ENCODE assay signal across 9 cellular contexts in the genomic region with DNA sequence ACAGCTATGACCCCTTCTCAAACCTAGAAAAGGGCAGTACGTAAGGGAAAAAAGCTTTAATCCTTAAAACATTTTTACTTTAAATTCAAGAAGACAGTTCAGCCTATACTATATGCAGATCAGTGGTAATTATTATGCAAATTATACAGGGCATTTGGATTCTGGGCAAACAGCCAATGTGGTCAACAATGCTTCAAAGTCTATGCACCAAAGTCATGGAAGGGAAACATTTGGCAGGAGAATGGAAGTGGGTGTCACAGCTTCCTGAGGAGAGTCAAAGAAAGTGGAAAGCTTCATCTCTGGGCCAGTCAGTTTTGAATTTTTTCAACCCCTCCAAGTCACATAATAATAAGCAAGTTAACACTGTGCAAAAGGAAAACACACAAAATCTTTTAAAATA.
DNase-seq lines count a peak whose midpoint lies in the region; ATAC-seq and TF ChIP-seq lines count a peak whose summit lies in the region.
"Had no signal": no experiment of that assay in that cellular context is flagged by ENCODE, and none has a peak within 500 bp of the region (broad histone marks: within the 10 kb centered on the region; RNA-seq: fewer than 3 reads in every experiment).

No MANE protein-coding gene starts in this region.

- H3K27ac Mint-ChIP-seq in Calu3 (ENCODE audit: unreplicated experiment) (no peak overlapping the region), CD14-positive monocyte (no peak overlapping the region)
- H3K27ac Mint-ChIP-seq in activated T-cell treated with anti-CD3 and anti-CD28 coated beads, Interleukin-2, amount 50 U/mL, for 72 hours, result no peak overlapping the region

- H3K36me3 Mint-ChIP-seq in Calu3 (ENCODE audit: insufficient read depth, unreplicated experiment) (no peaks in the 10 kb centered on the region), CD14-positive monocyte (peaks cover 42 to 53% of the 10 kb centered on the region in 2 donors)
- peaks cover 1 to 4% of the 10 kb centered on the region in 2 donors for H3K36me3 Mint-ChIP-seq in activated T-cell treated with anti-CD3 and anti-CD28 coated beads, Interleukin-2, amount 50 U/mL, for 72 hours (ENCODE audit: insufficient read depth in 2 of 2)

- no peaks in the 10 kb centered on the region for H3K9me3 ChIP-seq in adipocyte (ENCODE audit: control insufficient read depth, low read length)

- no peaks in the 10 kb centered on the region for H3K27me3 ChIP-seq in adipocyte (replicated peaks; ENCODE audit: control insufficient read depth, insufficient read depth, low read length)

- H3K4me1 ChIP-seq in adipocyte (ENCODE audit: control insufficient read depth, insufficient read depth, low read length), result no peaks in the 10 kb centered on the region

- H3K9me3 Mint-ChIP-seq in Calu3 (ENCODE audit: low read depth, unreplicated experiment) (no peaks in the 10 kb centered on the region), CD14-positive monocyte (no peaks in the 10 kb centered on the region)
- no peaks in the 10 kb centered on the region for H3K9me3 Mint-ChIP-seq in activated T-cell treated with anti-CD3 and anti-CD28 coated beads, Interleukin-2, amount 50 U/mL, for 72 hours

- H3K27me3 Mint-ChIP-seq in Calu3 (ENCODE audit: unreplicated experiment), result no peaks in the 10 kb centered on the region
- no peaks in the 10 kb centered on the region for H3K27me3 Mint-ChIP-seq in activated T-cell treated with anti-CD3 and anti-CD28 coated beads, Interleukin-2, amount 50 U/mL, for 72 hours (ENCODE audit: low read depth)
- H3K27me3 Mint-ChIP-seq in CD14-positive monocyte (ENCODE audit: low read depth in 3 of 3), result no peaks in the 10 kb centered on the region

- DNase-seq in Calu3, result peak; percentile 6
- peak; percentile 16 to 25 for DNase-seq in Kasumi-1 (lab: John Stamatoyannopoulos, UW)
- peak; percentile 36 for DNase-seq in adipocyte (ENCODE audit: low read depth)
- peak; percentile 74 for DNase-seq in inferior parietal cortex (ENCODE audit: extremely low spot score)
- no peak for DNase-seq in activated T-cell treated with anti-CD3 and anti-CD28 coated beads, Interleukin-2, amount 50 U/mL, for 72 hours
- no peak for DNase-seq in CD14-positive monocyte (ENCODE audit: low spot score)
- no peak for DNase-seq in activated T-cell treated with anti-CD3 and anti-CD28 coated beads, Interleukin-2, amount 50 U/mL, for 1 hour
- no peak for DNase-seq in activated naive CD4-positive, alpha-beta T cell treated with Interleukin-2 at 50 U/mL for 16 hours
- DNase-seq: DND-41 had no signal

- ATAC-seq in activated T-cell treated with anti-CD3 and anti-CD28 coated beads, Interleukin-2, amount 50 U/mL, for 72 hours (replicated peaks in 1 of 2), result no peak

- H3K36me3 ChIP-seq in adipocyte (ENCODE audit: control insufficient read depth, insufficient read depth, low read length, severe bottlenecking), result peaks cover 10% of the 10 kb centered on the region

- TF ChIP-seq CTCF in Calu3 (IDR thresholded peaks at IDR 0.05; ENCODE audit: unreplicated experiment) (no peak), CD14-positive monocyte (IDR thresholded peaks at IDR 0.05) (no peak)

- CTCF ChIA-PET in Calu3 (lab: Charles Lee), result interaction anchor here (0.7 kb wide), 2 partner anchors 57 to 111 kb away, joined by 3 to 11 read pairs; no protein-coding TSS in a partner anchor

- no peak overlapping the region for H3K4me3 ChIP-seq in adipocyte (ENCODE audit: low read length)

- no peak overlapping the region for H3K9ac ChIP-seq in adipocyte (ENCODE audit: low read length)

- H3K4me1 Mint-ChIP-seq in Calu3 (ENCODE audit: low read depth, unreplicated experiment), result no peaks in the 10 kb centered on the region
- H3K4me1 Mint-ChIP-seq in activated T-cell treated with anti-CD3 and anti-CD28 coated beads, Interleukin-2, amount 50 U/mL, for 72 hours (ENCODE audit: low read depth), result peaks cover 11% of the 10 kb centered on the region
- peaks cover 2% of the 10 kb centered on the region for H3K4me1 Mint-ChIP-seq in CD14-positive monocyte

- no TSS peak for BruUV-seq in Calu3 (replicated peaks; lab: Mats Ljungman, UMichigan)

- intact Hi-C loops in Calu3 (cut with micrococcal nuclease; ENCODE audit: unreplicated experiment) (no loop called here), CD14-positive monocyte (cut with micrococcal nuclease) (no loop called here)

- H3K4me3 Mint-ChIP-seq in Calu3 (ENCODE audit: low read depth, unreplicated experiment) (no peak overlapping the region), CD14-positive monocyte (no peak overlapping the region)
- H3K4me3 Mint-ChIP-seq in activated T-cell treated with anti-CD3 and anti-CD28 coated beads, Interleukin-2, amount 50 U/mL, for 72 hours, result no peak overlapping the region

Comparison
In these comparisons a context has a peak if more than half of its experiments do, and no peak if none do; other contexts are left out.
1. DNase-seq: peak in Calu3 (single experiment), Kasumi-1 (2 of 2), adipocyte (single experiment) and inferior parietal cortex (single experiment); none in activated T-cell treated with anti-CD3 and anti-CD28 coated beads, Interleukin-2, amount 50 U/mL, for 72 hours (0 of 2), CD14-positive monocyte (single experiment), activated T-cell treated with anti-CD3 and anti-CD28 coated beads, Interleukin-2, amount 50 U/mL, for 1 hour (single experiment) and activated naive CD4-positive, alpha-beta T cell treated with Interleukin-2 at 50 U/mL for 16 hours (single experiment).